17 cellular contexts compared by ENCODE assay signal in genomic region chr4:152524429-152524828, GRCh38. TPM values are rescaled to one million over a fixed set of nuclear protein-coding genes. Genes with fewer than 3 reads are reported as not detected.
DNase-seq lines count a peak whose midpoint lies in the region; ATAC-seq and TF ChIP-seq lines count a peak whose summit lies in the region.
"Had no signal": no experiment of that assay in that cellular context is flagged by ENCODE, and none has a peak within 500 bp of the region (broad histone marks: within the 10 kb centered on the region; RNA-seq: fewer than 3 reads in every experiment).

No MANE protein-coding gene starts in this region.

- peak; percentile 47 for ATAC-seq in GM21529 (IDR thresholded peaks at IDR 0.05; ENCODE audit: unreplicated experiment)
- ATAC-seq in activated CD8-positive, alpha-beta T cell treated with anti-CD3 and anti-CD28 coated beads for 36 hours = peak; percentile 73
- peak; percentile 33 for ATAC-seq in mucosa of descending colon
- no peak for ATAC-seq in activated CD4-positive, alpha-beta T cell treated with anti-CD3 and anti-CD28 coated beads for 36 hours

- no peak for TF ChIP-seq CTCF in activated CD8-positive, alpha-beta T cell treated with anti-CD3 and anti-CD28 coated beads for 36 hours (IDR thresholded peaks at IDR 0.05)
- TF ChIP-seq CTCF in mucosa of descending colon (IDR thresholded peaks at IDR 0.05) (no peak), BE2C (IDR thresholded peaks at IDR 0.05; ENCODE audit: low read depth, low read length) (no peak)

- H3K4me1 Mint-ChIP-seq in activated CD4-positive, alpha-beta memory T cell treated with anti-CD3 and anti-CD28 coated beads, Interleukin-2, amount 10 ng/mL, durations not matched to agents 7 days and 5 days = peaks cover 58% of the 10 kb centered on the region
- H3K4me1 Mint-ChIP-seq in activated CD4-positive, alpha-beta memory T cell treated with anti-CD3 and anti-CD28 coated beads for 36 hours (ENCODE audit: low read depth) = peaks cover 58% of the 10 kb centered on the region
- H3K4me1 Mint-ChIP-seq in activated CD8-positive, alpha-beta T cell treated with anti-CD3 and anti-CD28 coated beads for 36 hours (ENCODE audit: low read depth) = peaks cover 67% of the 10 kb centered on the region
- H3K4me1 Mint-ChIP-seq in activated CD4-positive, alpha-beta T cell treated with anti-CD3 and anti-CD28 coated beads for 36 hours = peaks cover 65% of the 10 kb centered on the region

- intact Hi-C loops in activated CD4-positive, alpha-beta memory T cell treated with anti-CD3 and anti-CD28 coated beads for 36 hours (cut with micrococcal nuclease) = no loop called here
- intact Hi-C loops in activated CD8-positive, alpha-beta T cell treated with anti-CD3 and anti-CD28 coated beads for 36 hours (cut with micrococcal nuclease) = no loop called here
- intact Hi-C loops in mucosa of descending colon (cut with DNase I, micrococcal nuclease) = no loop called here
- intact Hi-C loops in activated CD4-positive, alpha-beta T cell treated with anti-CD3 and anti-CD28 coated beads for 36 hours (cut with DNase I, micrococcal nuclease) = no loop called here

- H3K9me3 ChIP-seq in mucosa of descending colon = no peaks in the 10 kb centered on the region
- no peaks in the 10 kb centered on the region for H3K9me3 ChIP-seq in BE2C
- H3K9me3 ChIP-seq: upper lobe of left lung had no signal

- H3K9me3 Mint-ChIP-seq in activated CD4-positive, alpha-beta memory T cell treated with anti-CD3 and anti-CD28 coated beads, Interleukin-2, amount 10 ng/mL, durations not matched to agents 7 days and 5 days = peaks cover 5% of the 10 kb centered on the region
- no peaks in the 10 kb centered on the region for H3K9me3 Mint-ChIP-seq in activated CD4-positive, alpha-beta memory T cell treated with anti-CD3 and anti-CD28 coated beads for 36 hours
- H3K9me3 Mint-ChIP-seq in activated CD8-positive, alpha-beta T cell treated with anti-CD3 and anti-CD28 coated beads for 36 hours = no peaks in the 10 kb centered on the region
- peaks cover 3% of the 10 kb centered on the region for H3K9me3 Mint-ChIP-seq in activated CD4-positive, alpha-beta T cell treated with anti-CD3 and anti-CD28 coated beads for 36 hours (ENCODE audit: low read depth)

- no peaks in the 10 kb centered on the region for H3K27me3 ChIP-seq in BE2C
- H3K27me3 ChIP-seq: dorsolateral prefrontal cortex, upper lobe of left lung had no signal

- DNase-seq in activated CD4-positive, alpha-beta memory T cell treated with anti-CD3 and anti-CD28 coated beads, Interleukin-2, amount 10 ng/mL, durations not matched to agents 7 days and 5 days = no peak
- DNase-seq in activated CD4-positive, alpha-beta memory T cell treated with anti-CD3 and anti-CD28 coated beads for 36 hours = no peak
- DNase-seq in activated CD8-positive, alpha-beta T cell treated with anti-CD3 and anti-CD28 coated beads for 36 hours = no peak
- DNase-seq in mucosa of descending colon (no peak), anterior cingulate cortex (lab: John Stamatoyannopoulos, UW) (no peak), BE2C (no peak)
- no peak for DNase-seq in activated CD4-positive, alpha-beta T cell treated with anti-CD3 and anti-CD28 coated beads for 36 hours
- DNase-seq: 8988T; dorsolateral prefrontal cortex; NCI-H1436; SHP77 treated with DMSO at 0.1 percent for 48 hours; stimulated activated naive CD4-positive, alpha-beta T cell; upper lobe of left lung had no signal

- CTCF ChIA-PET in activated CD4-positive, alpha-beta memory T cell treated with anti-CD3 and anti-CD28 coated beads, Interleukin-2, amount 10 ng/mL, durations not matched to agents 7 days and 5 days (lab: Charles Lee) = interaction anchor here (0.6 to 3.6 kb wide), 3 partner anchors 11 to 30 kb away, joined by 3 to 16 read pairs (median 7); partner anchors contain the start of gene FBXW7
- CTCF ChIA-PET in activated CD4-positive, alpha-beta memory T cell treated with anti-CD3 and anti-CD28 coated beads for 36 hours (lab: Charles Lee) = interaction anchor here (1.6 to 4.6 kb wide), 2 partner anchors 23 to 38 kb away, joined by 5 to 28 read pairs; no protein-coding TSS in a partner anchor
- CTCF ChIA-PET in activated CD8-positive, alpha-beta T cell treated with anti-CD3 and anti-CD28 coated beads for 36 hours (lab: Charles Lee) = interaction anchor here (0.9 to 5.0 kb wide), 4 partner anchors 10 to 211 kb away, joined by 3 to 24 read pairs (median 4); partner anchors contain the start of gene FBXW7
- CTCF ChIA-PET in activated CD4-positive, alpha-beta T cell treated with anti-CD3 and anti-CD28 coated beads for 36 hours (lab: Charles Lee) = interaction anchor here (1.0 to 2.0 kb wide), 3 partner anchors 12 to 70 kb away, joined by 3 to 6 read pairs (median 3); no protein-coding TSS in a partner anchor

- H3K4me3 ChIP-seq in mucosa of descending colon = no peak overlapping the region
- H3K4me3 ChIP-seq in BE2C (ENCODE audit: low read depth, low read length) = no peak overlapping the region
- H3K4me3 ChIP-seq: dorsolateral prefrontal cortex, skin epidermis, upper lobe of left lung had no signal

- H3K27ac Mint-ChIP-seq in activated CD4-positive, alpha-beta memory T cell treated with anti-CD3 and anti-CD28 coated beads, Interleukin-2, amount 10 ng/mL, durations not matched to agents 7 days and 5 days = peak overlapping the region; percentile 85
- H3K27ac Mint-ChIP-seq in activated CD4-positive, alpha-beta memory T cell treated with anti-CD3 and anti-CD28 coated beads for 36 hours = no peak overlapping the region
- H3K27ac Mint-ChIP-seq in activated CD8-positive, alpha-beta T cell treated with anti-CD3 and anti-CD28 coated beads for 36 hours = peak overlapping the region; percentile 17
- no peak overlapping the region for H3K27ac Mint-ChIP-seq in activated CD4-positive, alpha-beta T cell treated with anti-CD3 and anti-CD28 coated beads for 36 hours
- H3K27ac Mint-ChIP-seq: brain had no signal

- no peaks in the 10 kb centered on the region for H3K4me1 ChIP-seq in mucosa of descending colon (ENCODE audit: low read depth)
- peaks cover 10% of the 10 kb centered on the region for H3K4me1 ChIP-seq in BE2C
- H3K4me1 ChIP-seq: parathyroid adenoma had no signal

- POLR2A ChIA-PET in activated CD4-positive, alpha-beta memory T cell treated with anti-CD3 and anti-CD28 coated beads, Interleukin-2, amount 10 ng/mL, durations not matched to agents 7 days and 5 days (lab: Charles Lee) = interaction anchor here (1.1 to 7.5 kb wide), 5 partner anchors 10 to 60 kb away, joined by 3 to 128 read pairs (median 7); partner anchors contain the start of gene FBXW7
- POLR2A ChIA-PET in activated CD4-positive, alpha-beta memory T cell treated with anti-CD3 and anti-CD28 coated beads for 36 hours (lab: Charles Lee) = interaction anchor here (0.7 to 1.3 kb wide), 2 partner anchors 11 to 12 kb away, joined by 3 to 4 read pairs; partner anchors contain the start of gene FBXW7
- POLR2A ChIA-PET in activated CD8-positive, alpha-beta T cell treated with anti-CD3 and anti-CD28 coated beads for 36 hours (lab: Charles Lee) = interaction anchor here (3.0 kb wide), 1 partner anchor 11 kb away, joined by 18 read pairs; the partner anchor contains the start of gene FBXW7
- POLR2A ChIA-PET in activated CD4-positive, alpha-beta T cell treated with anti-CD3 and anti-CD28 coated beads for 36 hours (lab: Charles Lee) = interaction anchor here (0.7 kb wide), 1 partner anchor 153 kb away, joined by 3 read pairs; no protein-coding TSS in a partner anchor

- H3K27me3 Mint-ChIP-seq in activated CD4-positive, alpha-beta memory T cell treated with anti-CD3 and anti-CD28 coated beads, Interleukin-2, amount 10 ng/mL, durations not matched to agents 7 days and 5 days = no peaks in the 10 kb centered on the region
- no peaks in the 10 kb centered on the region for H3K27me3 Mint-ChIP-seq in activated CD4-positive, alpha-beta memory T cell treated with anti-CD3 and anti-CD28 coated beads for 36 hours
- no peaks in the 10 kb centered on the region for H3K27me3 Mint-ChIP-seq in activated CD8-positive, alpha-beta T cell treated with anti-CD3 and anti-CD28 coated beads for 36 hours
- H3K27me3 Mint-ChIP-seq in activated CD4-positive, alpha-beta T cell treated with anti-CD3 and anti-CD28 coated beads for 36 hours = no peaks in the 10 kb centered on the region
- H3K27me3 Mint-ChIP-seq: brain had no signal

- H3K36me3 ChIP-seq in mucosa of descending colon (ENCODE audit: low read depth) (no peaks in the 10 kb centered on the region), BE2C (no peaks in the 10 kb centered on the region)
- H3K36me3 ChIP-seq: upper lobe of left lung had no signal

- peaks cover 44% of the 10 kb centered on the region for H3K36me3 Mint-ChIP-seq in activated CD4-positive, alpha-beta memory T cell treated with anti-CD3 and anti-CD28 coated beads, Interleukin-2, amount 10 ng/mL, durations not matched to agents 7 days and 5 days (ENCODE audit: low read depth)
- H3K36me3 Mint-ChIP-seq in activated CD4-positive, alpha-beta memory T cell treated with anti-CD3 and anti-CD28 coated beads for 36 hours = peaks cover 18% of the 10 kb centered on the region
- H3K36me3 Mint-ChIP-seq in activated CD8-positive, alpha-beta T cell treated with anti-CD3 and anti-CD28 coated beads for 36 hours (ENCODE audit: low read depth) = peaks cover 19% of the 10 kb centered on the region
- peaks cover 20% of the 10 kb centered on the region for H3K36me3 Mint-ChIP-seq in activated CD4-positive, alpha-beta T cell treated with anti-CD3 and anti-CD28 coated beads for 36 hours (ENCODE audit: low read depth)

- H3K4me3 Mint-ChIP-seq in activated CD4-positive, alpha-beta memory T cell treated with anti-CD3 and anti-CD28 coated beads, Interleukin-2, amount 10 ng/mL, durations not matched to agents 7 days and 5 days = peak overlapping the region; percentile 46
- H3K4me3 Mint-ChIP-seq in activated CD4-positive, alpha-beta memory T cell treated with anti-CD3 and anti-CD28 coated beads for 36 hours = no peak overlapping the region
- H3K4me3 Mint-ChIP-seq in activated CD8-positive, alpha-beta T cell treated with anti-CD3 and anti-CD28 coated beads for 36 hours = no peak overlapping the region
- no peak overlapping the region for H3K4me3 Mint-ChIP-seq in activated CD4-positive, alpha-beta T cell treated with anti-CD3 and anti-CD28 coated beads for 36 hours
- H3K4me3 Mint-ChIP-seq: brain had no signal

RNA-seq across cellular contexts. Expression of gene FBXW7, which starts 11.5 kb away (rescaled TPM):
- total RNA-seq in activated CD4-positive, alpha-beta memory T cell treated with anti-CD3 and anti-CD28 coated beads, Interleukin-2, amount 10 ng/mL, durations not matched to agents 7 days and 5 days = 10 to 100 TPM; 59.8 to 66.8 TPM
- 10 to 100 TPM; 35.8 to 37.8 TPM for total RNA-seq in activated CD4-positive, alpha-beta memory T cell treated with anti-CD3 and anti-CD28 coated beads for 36 hours
- 10 to 100 TPM; 32.6 to 35.1 TPM for total RNA-seq in activated CD8-positive, alpha-beta T cell treated with anti-CD3 and anti-CD28 coated beads for 36 hours
- total RNA-seq in mucosa of descending colon = 10 to 100 TPM; 38.5 to 48.6 (median 39.4) TPM
- 10 to 100 TPM; 29.8 to 31.6 TPM for total RNA-seq in activated CD4-positive, alpha-beta T cell treated with anti-CD3 and anti-CD28 coated beads for 36 hours
- polyA plus RNA-seq in BE2C (2012; ENCODE audit: insufficient read depth, insufficient read length, low read depth) = 16.9 TPM

Comparison
In these comparisons a context has a peak if more than half of its experiments do, and no peak if none do; other contexts are left out.
1. H3K27ac Mint-ChIP-seq: peak in activated CD4-positive, alpha-beta memory T cell treated with anti-CD3 and anti-CD28 coated beads, Interleukin-2, amount 10 ng/mL, durations not matched to agents 7 days and 5 days (single experiment) and activated CD8-positive, alpha-beta T cell treated with anti-CD3 and anti-CD28 coated beads for 36 hours (single experiment); none in activated CD4-positive, alpha-beta memory T cell treated with anti-CD3 and anti-CD28 coated beads for 36 hours (single experiment) and activated CD4-positive, alpha-beta T cell treated with anti-CD3 and anti-CD28 coated beads for 36 hours (single experiment).